10 cellular contexts compared by ENCODE assay signal in genomic region chr10:132893786-132894185, GRCh38. TPM values are rescaled to one million over a fixed set of nuclear protein-coding genes. Genes with fewer than 3 reads are reported as not detected.
DNase-seq lines count a peak whose midpoint lies in the region; ATAC-seq and TF ChIP-seq lines count a peak whose summit lies in the region.
"Not testable (repeated sequence)": the region's sequence is repeated elsewhere in the genome, so short reads cannot be mapped to it uniquely, and the experiment has no call there.
"Had no signal": no experiment of that assay in that cellular context is flagged by ENCODE, and none has a peak within 500 bp of the region (broad histone marks: within the 10 kb centered on the region; RNA-seq: fewer than 3 reads in every experiment).

No MANE protein-coding gene starts in this region.

- peaks cover 62% of the 10 kb centered on the region for H3K27me3 Mint-ChIP-seq in osteocyte (ENCODE audit: unreplicated experiment)

- not testable (repeated sequence) for H3K27me3 ChIP-seq in DND-41 (ENCODE audit: insufficient read depth, low read length, poor library complexity)
- H3K27me3 ChIP-seq in brain microvascular endothelial cell (replicated peaks): peaks cover 14% of the 10 kb centered on the region

- H3K4me1 Mint-ChIP-seq in osteocyte (ENCODE audit: unreplicated experiment): not testable (repeated sequence)

- not testable (repeated sequence) for H3K79me2 ChIP-seq in DND-41 (ENCODE audit: insufficient read depth, low read length)

- peak; percentile 71 for ATAC-seq in DND-41 (ENCODE audit: insufficient read depth, low read depth)

- H3K27ac ChIP-seq in DND-41 (ENCODE audit: low read length); brain microvascular endothelial cell: not testable (repeated sequence)

- H3K9ac ChIP-seq in DND-41 (ENCODE audit: low read depth, low read length): not testable (repeated sequence)

- H3K4me3 Mint-ChIP-seq in osteocyte (ENCODE audit: unreplicated experiment): not testable (repeated sequence)

- TF ChIP-seq CTCF in DND-41 (IDR thresholded peaks at IDR 0.05; ENCODE audit: borderline replicate concordance, extremely low read depth, low read length, poor library complexity, severe bottlenecking) (peak; percentile 40), brain microvascular endothelial cell (IDR thresholded peaks at IDR 0.05; ENCODE audit: low read depth, low read length, missing control alignments) (peak; percentile 64), foreskin fibroblast (IDR thresholded peaks at IDR 0.05; ENCODE audit: low read depth, low read length) (peak; percentile 18), osteocyte (IDR thresholded peaks at IDR 0.05) (peak; percentile 26)

- in situ Hi-C loops in brain microvascular endothelial cell (cut with HindIII; ENCODE audit: low pct_ligation_motif_present, low sequenced_read_pairs): not testable (repeated sequence)

- H3K4me2 ChIP-seq in DND-41 (ENCODE audit: insufficient read depth, low read length): not testable (repeated sequence)

- H3K9me3 Mint-ChIP-seq in osteocyte (ENCODE audit: unreplicated experiment): not testable (repeated sequence)

- not testable (repeated sequence) for H3K36me3 ChIP-seq in DND-41 (ENCODE audit: insufficient read depth, low read length); brain microvascular endothelial cell (replicated peaks)

- H3K36me3 Mint-ChIP-seq in osteocyte (ENCODE audit: unreplicated experiment): not testable (repeated sequence)

- H3K27ac Mint-ChIP-seq in osteocyte (ENCODE audit: unreplicated experiment): not testable (repeated sequence)

- not testable (repeated sequence) for H3K9me3 ChIP-seq in DND-41 (ENCODE audit: insufficient read depth, low read length, severe bottlenecking)

- H2AFZ ChIP-seq in DND-41 (ENCODE audit: low read depth, low read length): not testable (repeated sequence)

- DNase-seq in DND-41: peak; percentile 61
- DNase-seq in Jurkat, Clone E6-1 (ENCODE audit: low read depth, low spot score): peak; percentile 65
- DNase-seq in RKO (ENCODE audit: low spot score): peak; percentile 20
- DNase-seq in brain microvascular endothelial cell; foreskin fibroblast; osteocyte (ENCODE audit: extremely low spot score, unreplicated experiment): not testable (repeated sequence)
- peak; percentile 46 for DNase-seq in left kidney (ENCODE audit: low read depth, low spot score)

- not testable (repeated sequence) for H3K4me3 ChIP-seq in DND-41 (ENCODE audit: low read depth in 1 of 2, low read length in 2 of 2); Jurkat, Clone E6-1 (ENCODE audit: low read length); brain microvascular endothelial cell (ENCODE audit: low read depth, low read length); foreskin fibroblast (ENCODE audit: low read depth in 1 of 2, low read length in 2 of 2)

- not testable (repeated sequence) for H3K4me1 ChIP-seq in DND-41 (ENCODE audit: insufficient read depth, low read length)

- H4K20me1 ChIP-seq in DND-41 (ENCODE audit: insufficient read depth, low read length): not testable (repeated sequence)

RNA-seq across cellular contexts. Expression of gene CFAP46, which starts 48.6 kb away (rescaled TPM):
- polyA plus RNA-seq in Jurkat, Clone E6-1 (2012; ENCODE audit: insufficient read depth, insufficient read length): not detected
- 0.50 and 0.56 TPM in 2 replicates for total RNA-seq in osteocyte
- total RNA-seq: ascending aorta, M059J had no signal
- polyA plus RNA-seq: CD14-positive monocyte had no signal
